ENCODE assay signal across 34 cellular contexts in genomic region chr12:17459214-17459613, GRCh38.
"Had no signal": no experiment of that assay in that cellular context is flagged by ENCODE, and none has a peak within 500 bp of the region (broad histone marks: within the 10 kb centered on the region; RNA-seq: fewer than 3 reads in every experiment).

No MANE protein-coding gene starts in this region.

- FAIRE-seq: TTC549 had no signal

- H3K4me1 Mint-ChIP-seq: activated B cell treated with CpG ODN at 0.5 μM for 24 hours; activated CD4-positive, alpha-beta T cell treated with anti-CD3 and anti-CD28 coated beads, Interleukin-2, amount 10 ng/mL, durations not matched to agents 24 days and 14 days; activated naive CD4-positive, alpha-beta T cell treated with anti-CD3 and anti-CD28 coated beads, Interleukin-2, amount 10 ng/mL, durations not matched to agents 7 days and 5 days; activated naive CD4-positive, alpha-beta T cell treated with anti-CD3 and anti-CD28 coated beads, Interleukin-2, amount 50 U/mL, for 24 hours; activated naive CD8-positive, alpha-beta T cell treated with anti-CD3 and anti-CD28 coated beads, Interleukin-2, amount 10 ng/mL, durations not matched to agents 7 days and 5 days; activated naive CD8-positive, alpha-beta T cell treated with anti-CD3 and anti-CD28 coated beads, Interleukin-2, amount 50 U/mL, for 24 hours; brain had no signal

- H3K27ac Mint-ChIP-seq: activated B cell treated with CpG ODN at 0.5 μM for 24 hours; activated CD4-positive, alpha-beta memory T cell treated with anti-CD3 and anti-CD28 coated beads for 36 hours; activated CD4-positive, alpha-beta T cell treated with anti-CD3 and anti-CD28 coated beads, Interleukin-2, amount 10 ng/mL, durations not matched to agents 24 days and 14 days; activated CD8-positive, alpha-beta T cell treated with anti-CD3 and anti-CD28 coated beads for 36 hours; activated naive CD4-positive, alpha-beta T cell treated with anti-CD3 and anti-CD28 coated beads, Interleukin-2, amount 10 ng/mL, durations not matched to agents 7 days and 5 days; activated naive CD4-positive, alpha-beta T cell treated with anti-CD3 and anti-CD28 coated beads, Interleukin-2, amount 50 U/mL, for 24 hours; activated naive CD8-positive, alpha-beta T cell; activated naive CD8-positive, alpha-beta T cell treated with anti-CD3 and anti-CD28 coated beads, Interleukin-2, amount 10 ng/mL, durations not matched to agents 7 days and 5 days; activated naive CD8-positive, alpha-beta T cell treated with anti-CD3 and anti-CD28 coated beads, Interleukin-2, amount 50 U/mL, for 24 hours; activated T-cell treated with anti-CD3 and anti-CD28 coated beads, Interleukin-2, amount 50 U/mL, for 72 hours; activated T-helper 2 cell treated with anti-CD3 and anti-CD28 coated beads, Interferon-gamma antibody, Interleukin-2, Interleukin-4, amounts not matched to agents 10 μg/mL and 5 μg/mL and 100 μg/mL, durations not matched to agents 14 hours and 24 hours and 36 hours; brain; T-helper 1 cell treated with Interleukin-12 subunit alpha and Interleukin-12 subunit beta and Interleukin-4 antibody, amounts not matched to agents 30 μg/mL and 1 μg/mL, for 36 hours; T-helper 2 cell treated with Interferon-gamma antibody and Interleukin-4, amounts not matched to agents 5 μg/mL and 100 μg/mL, for 36 hours had no signal

- H3K27me3 Mint-ChIP-seq: activated B cell treated with CpG ODN at 0.5 μM for 24 hours; activated CD4-positive, alpha-beta memory T cell treated with anti-CD3 and anti-CD28 coated beads for 36 hours; activated CD4-positive, alpha-beta T cell treated with anti-CD3 and anti-CD28 coated beads, Interleukin-2, amount 10 ng/mL, durations not matched to agents 24 days and 14 days; activated CD8-positive, alpha-beta T cell treated with anti-CD3 and anti-CD28 coated beads for 36 hours; activated naive CD4-positive, alpha-beta T cell treated with anti-CD3 and anti-CD28 coated beads, Interleukin-2, amount 10 ng/mL, durations not matched to agents 7 days and 5 days; activated naive CD4-positive, alpha-beta T cell treated with anti-CD3 and anti-CD28 coated beads, Interleukin-2, amount 50 U/mL, for 24 hours; activated naive CD8-positive, alpha-beta T cell; activated naive CD8-positive, alpha-beta T cell treated with anti-CD3 and anti-CD28 coated beads, Interleukin-2, amount 10 ng/mL, durations not matched to agents 7 days and 5 days; activated naive CD8-positive, alpha-beta T cell treated with anti-CD3 and anti-CD28 coated beads, Interleukin-2, amount 50 U/mL, for 24 hours; brain had no signal

- H3K4me1 ChIP-seq: ascending aorta had no signal

- DNase-seq: activated B cell treated with CpG ODN at 0.5 μM for 24 hours; activated CD4-positive, alpha-beta memory T cell treated with anti-CD3 and anti-CD28 coated beads for 36 hours; activated CD4-positive, alpha-beta T cell treated with anti-CD3 and anti-CD28 coated beads for 4 hours; activated CD4-positive, alpha-beta T cell treated with anti-CD3 and anti-CD28 coated beads, Interleukin-2, amount 10 ng/mL, durations not matched to agents 24 days and 14 days; activated CD4-positive, alpha-beta T cell treated with anti-CD3 and anti-CD28 coated beads, Interleukin-2, amount 50 U/mL, for 1 hour; activated CD4-positive, alpha-beta T cell treated with anti-CD3 and anti-CD28 coated beads, Interleukin-2, amount 50 U/mL, for 4 hours; activated CD4-positive, CD25-positive, alpha-beta regulatory T cell treated with anti-CD3 and anti-CD28 coated beads, Interleukin-2, amount 50 U/mL, for 72 hours; activated CD8-positive, alpha-beta memory T cell treated with anti-CD3 and anti-CD28 coated beads, Interleukin-2, amount 50 U/mL, for 4 hours; activated CD8-positive, alpha-beta T cell treated with anti-CD3 and anti-CD28 coated beads for 36 hours; activated effector memory CD4-positive, alpha-beta T cell treated with Interleukin-2 at 50 U/mL for 16 hours; activated gamma-delta T cell; activated naive CD4-positive, alpha-beta T cell treated with anti-CD3 and anti-CD28 coated beads, Interleukin-2, amount 10 ng/mL, durations not matched to agents 7 days and 5 days; activated naive CD4-positive, alpha-beta T cell treated with Interleukin-2 at 50 U/mL for 16 hours; activated naive CD8-positive, alpha-beta T cell treated with anti-CD3 and anti-CD28 coated beads, Interleukin-2, amount 10 ng/mL, durations not matched to agents 7 days and 5 days; activated naive CD8-positive, alpha-beta T cell treated with anti-CD3 and anti-CD28 coated beads, Interleukin-2, amount 50 U/mL, for 24 hours; activated T-cell treated with anti-CD3 and anti-CD28 coated beads for 4 hours; activated T-cell treated with anti-CD3 and anti-CD28 coated beads, Interleukin-2, amount 50 U/mL, for 1 hour; activated T-cell treated with anti-CD3 and anti-CD28 coated beads, Interleukin-2, amount 50 U/mL, for 4 hours; activated T-cell treated with anti-CD3 and anti-CD28 coated beads, Interleukin-2, amount 50 U/mL, for 72 hours; amygdala; anterior cingulate cortex; central memory CD4-positive, alpha-beta T cell; T-helper 1 cell; T-helper 2 cell; T-helper 9 cell had no signal

- H3K9me3 ChIP-seq: ascending aorta had no signal

- H3K4me3 ChIP-seq: ascending aorta had no signal

- ATAC-seq: activated CD8-positive, alpha-beta T cell treated with anti-CD3 and anti-CD28 coated beads for 36 hours; activated naive CD8-positive, alpha-beta T cell treated with anti-CD3 and anti-CD28 coated beads, Interleukin-2, amount 50 U/mL, for 24 hours; activated T-cell treated with anti-CD3 and anti-CD28 coated beads, Interleukin-2, amount 50 U/mL, for 4 hours; activated T-cell treated with anti-CD3 and anti-CD28 coated beads, Interleukin-2, amount 50 U/mL, for 72 hours had no signal

- H3K36me3 ChIP-seq: ascending aorta had no signal

- H3K9me3 Mint-ChIP-seq: activated CD4-positive, alpha-beta T cell treated with anti-CD3 and anti-CD28 coated beads, Interleukin-2, amount 10 ng/mL, durations not matched to agents 24 days and 14 days; brain had no signal

- H3K27me3 ChIP-seq: ascending aorta had no signal

- H3K36me3 Mint-ChIP-seq: activated CD4-positive, alpha-beta memory T cell treated with anti-CD3 and anti-CD28 coated beads for 36 hours; activated naive CD4-positive, alpha-beta T cell treated with anti-CD3 and anti-CD28 coated beads, Interleukin-2, amount 10 ng/mL, durations not matched to agents 7 days and 5 days; activated naive CD4-positive, alpha-beta T cell treated with anti-CD3 and anti-CD28 coated beads, Interleukin-2, amount 50 U/mL, for 24 hours; activated naive CD8-positive, alpha-beta T cell; activated naive CD8-positive, alpha-beta T cell treated with anti-CD3 and anti-CD28 coated beads, Interleukin-2, amount 10 ng/mL, durations not matched to agents 7 days and 5 days; brain had no signal

- H3K4me3 Mint-ChIP-seq: activated B cell treated with CpG ODN at 0.5 μM for 24 hours; activated CD4-positive, alpha-beta memory T cell treated with anti-CD3 and anti-CD28 coated beads for 36 hours; activated CD4-positive, alpha-beta T cell treated with anti-CD3 and anti-CD28 coated beads, Interleukin-2, amount 10 ng/mL, durations not matched to agents 24 days and 14 days; activated CD8-positive, alpha-beta T cell treated with anti-CD3 and anti-CD28 coated beads for 36 hours; activated naive CD4-positive, alpha-beta T cell treated with anti-CD3 and anti-CD28 coated beads, Interleukin-2, amount 10 ng/mL, durations not matched to agents 7 days and 5 days; activated naive CD4-positive, alpha-beta T cell treated with anti-CD3 and anti-CD28 coated beads, Interleukin-2, amount 50 U/mL, for 24 hours; activated naive CD8-positive, alpha-beta T cell; activated naive CD8-positive, alpha-beta T cell treated with anti-CD3 and anti-CD28 coated beads, Interleukin-2, amount 10 ng/mL, durations not matched to agents 7 days and 5 days; activated naive CD8-positive, alpha-beta T cell treated with anti-CD3 and anti-CD28 coated beads, Interleukin-2, amount 50 U/mL, for 24 hours; activated T-cell treated with anti-CD3 and anti-CD28 coated beads, Interleukin-2, amount 50 U/mL, for 4 hours; activated T-cell treated with anti-CD3 and anti-CD28 coated beads, Interleukin-2, amount 50 U/mL, for 72 hours; brain; T-helper 1 cell treated with Interleukin-12 subunit alpha and Interleukin-12 subunit beta and Interleukin-4 antibody, amounts not matched to agents 30 μg/mL and 1 μg/mL, for 36 hours; T-helper 2 cell treated with Interferon-gamma antibody and Interleukin-4, amounts not matched to agents 5 μg/mL and 100 μg/mL, for 36 hours had no signal

- H3K27ac ChIP-seq: ascending aorta, VCaP had no signal
